12 cellular contexts compared by ENCODE assay signal in the genomic region with DNA sequence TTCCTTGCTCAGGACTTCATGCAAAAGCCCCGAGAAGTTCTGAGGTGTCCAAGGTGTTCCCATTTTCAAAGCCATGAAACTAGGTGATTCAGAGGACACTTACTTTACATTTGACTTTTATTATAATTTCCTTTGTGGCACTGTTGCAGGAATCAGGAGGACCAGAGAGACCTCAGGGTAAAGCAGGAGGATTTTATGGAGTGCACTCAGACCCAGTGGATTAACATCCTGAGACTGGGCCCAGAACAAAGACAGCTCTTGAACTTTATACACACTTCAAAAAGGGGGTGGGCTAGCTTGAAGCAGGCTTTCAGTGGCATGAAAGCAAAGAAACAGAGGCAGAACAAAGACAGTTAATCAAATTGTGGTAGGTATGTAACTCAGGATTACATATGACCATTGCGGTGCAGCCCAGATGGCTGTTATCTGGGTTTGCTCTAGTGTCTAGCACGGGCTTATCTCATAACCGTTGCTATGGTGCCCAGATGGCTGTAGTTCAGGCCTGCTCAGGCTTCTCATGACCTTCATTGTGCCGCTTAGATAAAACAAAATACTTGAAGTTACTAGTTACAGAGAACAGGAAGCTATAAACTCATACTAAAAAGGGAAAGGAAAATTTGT. TPM values are rescaled to one million over a fixed set of nuclear protein-coding genes. Genes with fewer than 3 reads are reported as not detected.
DNase-seq lines count a peak whose midpoint lies in the region; ATAC-seq and TF ChIP-seq lines count a peak whose summit lies in the region.
"Had no signal": no experiment of that assay in that cellular context is flagged by ENCODE, and none has a peak within 500 bp of the region (broad histone marks: within the 10 kb centered on the region; RNA-seq: fewer than 3 reads in every experiment).

No MANE protein-coding gene starts in this region.

- H3K79me2 ChIP-seq in DND-41 (ENCODE audit: insufficient read depth, low read length) = no peaks in the 10 kb centered on the region

- peaks cover 90% of the 10 kb centered on the region for H3K36me3 Mint-ChIP-seq in stimulated activated memory B cell treated with anti-CD40 and anti-IgM and Interleukin-4, amounts not matched to agents 10 μg/mL and 1 μg/mL and 100 μg/mL, for 72 hours

- H3K27ac Mint-ChIP-seq in stimulated activated memory B cell treated with anti-CD40 and anti-IgM and Interleukin-4, amounts not matched to agents 10 μg/mL and 1 μg/mL and 100 μg/mL, for 72 hours = no peak overlapping the region

- ATAC-seq in DND-41 (ENCODE audit: insufficient read depth, low read depth) (no peak), GM21515 (IDR thresholded peaks at IDR 0.05; ENCODE audit: unreplicated experiment) (no peak), esophagus mucosa (no peak)
- ATAC-seq in stimulated activated memory B cell treated with anti-CD40 and anti-IgM and Interleukin-4, amounts not matched to agents 10 μg/mL and 1 μg/mL and 100 μg/mL, for 72 hours = no peak

- TF ChIP-seq CTCF in DND-41 (IDR thresholded peaks at IDR 0.05; ENCODE audit: borderline replicate concordance, extremely low read depth, low read length, poor library complexity, severe bottlenecking) (no peak), cardiac fibroblast (IDR thresholded peaks at IDR 0.05; ENCODE audit: low read depth, low read length) (no peak)

- H3K27me3 Mint-ChIP-seq in stimulated activated memory B cell treated with anti-CD40 and anti-IgM and Interleukin-4, amounts not matched to agents 10 μg/mL and 1 μg/mL and 100 μg/mL, for 72 hours = no peaks in the 10 kb centered on the region

- H3K9me3 Mint-ChIP-seq in stimulated activated memory B cell treated with anti-CD40 and anti-IgM and Interleukin-4, amounts not matched to agents 10 μg/mL and 1 μg/mL and 100 μg/mL, for 72 hours = peaks cover 32% of the 10 kb centered on the region

- H3K4me3 Mint-ChIP-seq in stimulated activated memory B cell treated with anti-CD40 and anti-IgM and Interleukin-4, amounts not matched to agents 10 μg/mL and 1 μg/mL and 100 μg/mL, for 72 hours = no peak overlapping the region

- H2AFZ ChIP-seq in DND-41 (ENCODE audit: low read depth, low read length) = no peak overlapping the region

- no peak for TF ChIP-seq EP300 in Ishikawa (IDR thresholded peaks at IDR 0.05; ENCODE audit: borderline replicate concordance)

- H3K27ac ChIP-seq in DND-41 (ENCODE audit: low read length) (no peak overlapping the region), iPS DF 6.9 (ENCODE audit: low read length) (no peak overlapping the region)

- H3K4me1 Mint-ChIP-seq in stimulated activated memory B cell treated with anti-CD40 and anti-IgM and Interleukin-4, amounts not matched to agents 10 μg/mL and 1 μg/mL and 100 μg/mL, for 72 hours = peaks cover 6% of the 10 kb centered on the region

- no peak overlapping the region for H3K9ac ChIP-seq in DND-41 (ENCODE audit: low read depth, low read length)

- H3K9me3 ChIP-seq in DND-41 (ENCODE audit: insufficient read depth, low read length, severe bottlenecking) (peaks cover 35% of the 10 kb centered on the region), iPS DF 6.9 (ENCODE audit: control insufficient read depth, insufficient read depth, low read length) (no peaks in the 10 kb centered on the region)

- H3K4me2 ChIP-seq in DND-41 (ENCODE audit: insufficient read depth, low read length) = no peak overlapping the region

- H3K36me3 ChIP-seq in DND-41 (ENCODE audit: insufficient read depth, low read length) (peaks cover 22% of the 10 kb centered on the region; the same call in 1 of the 2 replicates), iPS DF 6.9 (ENCODE audit: control insufficient read depth, insufficient read depth, low read length) (0 out of 2 replicates have a peak, but pooled peaks cover 2% of the 10 kb centered on the region)

- peaks cover 19% of the 10 kb centered on the region for H3K4me1 ChIP-seq in DND-41 (ENCODE audit: insufficient read depth, low read length)
- no peaks in the 10 kb centered on the region for H3K4me1 ChIP-seq in iPS DF 6.9 (ENCODE audit: control insufficient read depth, insufficient read depth, low read length)

- peak; percentile 44 for DNase-seq in DND-41
- peak; percentile 30 to 42 for DNase-seq in cardiac fibroblast (ENCODE audit: low read depth in 2 of 2)
- DNase-seq in iPS DF 6.9 (ENCODE audit: low read depth, low spot score) = peak; percentile 11
- DNase-seq in HPDE6-E6E7 (ENCODE audit: extremely low spot score) = no peak
- DNase-seq: activated CD4-positive, alpha-beta T cell treated with anti-CD3 and anti-CD28 coated beads for 1 hour; activated gamma-delta T cell; glutamatergic neuron; NCI-H524 treated with DMSO at 0.1 percent for 48 hours had no signal

- H3K27me3 ChIP-seq in DND-41 (ENCODE audit: insufficient read depth, low read length, poor library complexity) (no peaks in the 10 kb centered on the region), iPS DF 6.9 (ENCODE audit: control insufficient read depth, insufficient read depth, low read length) (no peaks in the 10 kb centered on the region)

- no peak for TF ChIP-seq RAD21 in Ishikawa (IDR thresholded peaks at IDR 0.05; ENCODE audit: low read depth)

- H3K4me3 ChIP-seq in DND-41 (ENCODE audit: low read depth in 1 of 2, low read length in 2 of 2) (no peak overlapping the region), cardiac fibroblast (replicated peaks in 1 of 2; ENCODE audit: low read depth in 2 of 2, low read length in 2 of 2) (no peak overlapping the region), iPS DF 6.9 (ENCODE audit: low read length) (no peak overlapping the region)

- no CpG with 5 or more reads among the region's 5 CpGs for WGBS in iPS DF 6.9 (ENCODE audit: insufficient coverage, insufficient read length)

- H4K20me1 ChIP-seq in DND-41 (ENCODE audit: insufficient read depth, low read length) = peaks cover 6% of the 10 kb centered on the region; the same call in 1 of the 2 replicates

TF ChIP-seq in Ishikawa, 13 proteins besides CTCF, POLR2A, EP300 and RAD21:
- TF ChIP-seq, protein P1, sequence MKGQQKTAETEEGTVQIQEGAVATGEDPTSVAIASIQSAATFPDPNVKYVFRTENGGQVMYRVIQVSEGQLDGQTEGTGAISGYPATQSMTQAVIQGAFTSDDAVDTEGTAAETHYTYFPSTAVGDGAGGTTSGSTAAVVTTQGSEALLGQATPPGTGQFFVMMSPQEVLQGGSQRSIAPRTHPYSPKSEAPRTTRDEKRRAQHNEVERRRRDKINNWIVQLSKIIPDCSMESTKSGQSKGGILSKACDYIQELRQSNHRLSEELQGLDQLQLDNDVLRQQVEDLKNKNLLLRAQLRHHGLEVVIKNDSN (IDR thresholded peaks at IDR 0.05) = 0 out of 2 replicates have a peak, but pooled peaks have one; percentile 17
- no peak for TF ChIP-seq TAF1 (IDR thresholded peaks at IDR 0.05; ENCODE audit: low read depth)

RNA-seq across cellular contexts. Expression of a gene that starts 39.4 kb away (rescaled TPM):
- total RNA-seq in esophagus mucosa = 2.5 TPM
